19 cellular contexts compared by ENCODE assay signal in the genomic region with DNA sequence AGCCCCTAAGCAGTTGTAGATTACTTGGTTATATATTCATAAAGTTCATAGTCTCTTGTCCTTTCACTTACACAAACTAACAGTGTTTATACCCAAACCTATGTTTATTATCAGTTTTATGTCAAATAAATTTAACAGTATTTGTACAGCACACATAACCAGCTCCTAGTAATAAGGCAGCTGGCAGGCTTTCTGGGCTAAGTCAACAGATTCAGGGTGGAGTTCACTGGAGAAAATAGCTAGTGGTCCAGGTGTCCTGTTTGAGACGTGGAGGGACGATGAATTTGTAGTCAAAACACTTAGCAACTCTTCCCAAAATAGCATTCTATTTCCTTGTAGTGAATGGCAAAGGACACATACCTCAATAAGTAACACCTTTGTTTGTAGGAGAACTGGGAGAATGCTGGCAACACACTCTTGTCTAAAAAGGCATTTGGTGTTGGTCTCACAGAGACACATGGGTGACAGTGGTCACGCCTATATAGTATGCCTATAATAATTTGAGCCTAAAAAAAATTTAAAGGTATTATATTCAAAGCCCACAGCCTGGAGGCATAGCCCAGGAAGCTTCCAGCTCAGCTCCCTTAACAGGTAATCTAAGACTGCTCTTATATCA.
DNase-seq lines count a peak whose midpoint lies in the region; ATAC-seq and TF ChIP-seq lines count a peak whose summit lies in the region.
"Had no signal": no experiment of that assay in that cellular context is flagged by ENCODE, and none has a peak within 500 bp of the region (broad histone marks: within the 10 kb centered on the region; RNA-seq: fewer than 3 reads in every experiment).

No MANE protein-coding gene starts in this region.

- H3K4me3 ChIP-seq in esophagus squamous epithelium (no peak overlapping the region), stomach smooth muscle (ENCODE audit: low read length in 2 of 2) (no peak overlapping the region)
- H3K4me3 ChIP-seq: A549, tibial nerve had no signal

- H3K27me3 Mint-ChIP-seq in natural killer cell (ENCODE audit: low read depth in 2 of 2), result no peaks in the 10 kb centered on the region
- H3K27me3 Mint-ChIP-seq in stimulated activated naive CD8-positive, alpha-beta T cell treated with anti-CD3 and anti-CD28 coated beads, Interleukin-15, amount 100 ng/mL, for 72 hours, result no peaks in the 10 kb centered on the region
- H3K27me3 Mint-ChIP-seq: activated naive CD8-positive, alpha-beta T cell treated with anti-CD3 and anti-CD28 coated beads for 36 hours had no signal

- H3K27ac ChIP-seq in esophagus squamous epithelium (peak overlapping the region in 3 of 4 donors; percentile 24 to 63 (median 36)), stomach smooth muscle (ENCODE audit: low read length) (peak overlapping the region; percentile 13)
- H3K27ac ChIP-seq: A549 had no signal

- H3K9ac ChIP-seq in stomach smooth muscle (ENCODE audit: low read length in 2 of 2), result no peak overlapping the region

- H3K4me3 Mint-ChIP-seq in natural killer cell, result no peak overlapping the region
- no peak overlapping the region for H3K4me3 Mint-ChIP-seq in stimulated activated naive CD8-positive, alpha-beta T cell treated with anti-CD3 and anti-CD28 coated beads, Interleukin-15, amount 100 ng/mL, for 72 hours
- H3K4me3 Mint-ChIP-seq: activated naive CD8-positive, alpha-beta T cell treated with anti-CD3 and anti-CD28 coated beads for 36 hours; endodermal cell had no signal

- H3K9me3 Mint-ChIP-seq in natural killer cell, result no peaks in the 10 kb centered on the region
- H3K9me3 Mint-ChIP-seq in stimulated activated naive CD8-positive, alpha-beta T cell treated with anti-CD3 and anti-CD28 coated beads, Interleukin-15, amount 100 ng/mL, for 72 hours, result peaks cover 0 to 5% of the 10 kb centered on the region in 2 donors
- H3K9me3 Mint-ChIP-seq: endodermal cell had no signal

- ATAC-seq in natural killer cell (no peak), GM18511 (IDR thresholded peaks at IDR 0.05; ENCODE audit: unreplicated experiment) (no peak)
- no peak for ATAC-seq in stimulated activated naive CD8-positive, alpha-beta T cell treated with anti-CD3 and anti-CD28 coated beads, Interleukin-15, amount 100 ng/mL, for 72 hours
- ATAC-seq: A549 had no signal

- peaks cover 42 to 48% of the 10 kb centered on the region in 2 donors for H3K4me1 Mint-ChIP-seq in natural killer cell
- H3K4me1 Mint-ChIP-seq in stimulated activated naive CD8-positive, alpha-beta T cell treated with anti-CD3 and anti-CD28 coated beads, Interleukin-15, amount 100 ng/mL, for 72 hours, result peaks cover 55% of the 10 kb centered on the region
- H3K4me1 Mint-ChIP-seq: endodermal cell had no signal

- intact Hi-C loops in esophagus squamous epithelium (cut with DNase I), result no loop called here
- intact Hi-C loops in natural killer cell (cut with micrococcal nuclease), result no loop called here

- TF ChIP-seq POLR2A in esophagus squamous epithelium (IDR thresholded peaks at IDR 0.05), result no peak

- no peak for TF ChIP-seq CTCF in esophagus squamous epithelium (IDR thresholded peaks at IDR 0.05)
- TF ChIP-seq CTCF in natural killer cell (IDR thresholded peaks at IDR 0.05), result no peak

- H3K4me1 ChIP-seq in esophagus squamous epithelium, result peaks cover 0 to 36% (median 0%) of the 10 kb centered on the region in 3 donors
- H3K4me1 ChIP-seq in stomach smooth muscle (ENCODE audit: control insufficient read depth, insufficient read depth, low read length), result peaks cover 3% of the 10 kb centered on the region
- H3K4me1 ChIP-seq: A549 had no signal

- no peaks in the 10 kb centered on the region for H3K27me3 ChIP-seq in esophagus squamous epithelium
- no peaks in the 10 kb centered on the region for H3K27me3 ChIP-seq in stomach smooth muscle (ENCODE audit: control insufficient read depth in 1 of 2, insufficient read depth in 2 of 2, low read length in 2 of 2)
- H3K27me3 ChIP-seq: tibial nerve had no signal

- DNase-seq in NCI-H510A treated with DMSO at 0.1 percent for 48 hours (lab: John Stamatoyannopoulos, UW) (peak; percentile 17), NCI-H510A (lab: John Stamatoyannopoulos, UW) (no peak), NCI-H2029 treated with DMSO at 0.1 percent for 48 hours (lab: John Stamatoyannopoulos, UW) (peak; percentile 84), esophagus squamous epithelium (lab: John Stamatoyannopoulos, UW) (no peak), natural killer cell (no peak)
- DNase-seq in stimulated activated naive CD8-positive, alpha-beta T cell treated with anti-CD3 and anti-CD28 coated beads, Interleukin-15, amount 100 ng/mL, for 72 hours, result no peak
- DNase-seq: activated CD4-positive, CD25-positive, alpha-beta regulatory T cell treated with anti-CD3 and anti-CD28 coated beads, Interleukin-2, amount 50 U/mL, for 72 hours; activated naive CD8-positive, alpha-beta T cell treated with anti-CD3 and anti-CD28 coated beads for 36 hours; activated T-cell treated with anti-CD3 and anti-CD28 coated beads for 4 hours; central memory CD4-positive, alpha-beta T cell; endodermal cell; GDM1; NCI-H2227 treated with DMSO at 0.1 percent for 48 hours; posterior cingulate gyrus; T-helper 1 cell had no signal

- 42 to 50% methylated on average over 3 of the region's 3 CpGs for WGBS in esophagus squamous epithelium, 2 donors

- H3K36me3 ChIP-seq in esophagus squamous epithelium (peaks cover 0 to 6% (median 0%) of the 10 kb centered on the region in 3 donors), stomach smooth muscle (ENCODE audit: control insufficient read depth in 2 of 2, insufficient read depth in 2 of 2, low read length in 2 of 2) (peaks cover 5 to 6% of the 10 kb centered on the region in 2 donors)
- H3K36me3 ChIP-seq: tibial nerve had no signal

- H3K27ac Mint-ChIP-seq in natural killer cell, result no peak overlapping the region
- H3K27ac Mint-ChIP-seq in stimulated activated naive CD8-positive, alpha-beta T cell treated with anti-CD3 and anti-CD28 coated beads, Interleukin-15, amount 100 ng/mL, for 72 hours, result no peak overlapping the region
- H3K27ac Mint-ChIP-seq: activated naive CD8-positive, alpha-beta T cell treated with anti-CD3 and anti-CD28 coated beads for 36 hours; endodermal cell had no signal

- peaks cover 18% of the 10 kb centered on the region for H3K36me3 Mint-ChIP-seq in natural killer cell

- H3K9me3 ChIP-seq in esophagus squamous epithelium (no peaks in the 10 kb centered on the region), stomach smooth muscle (ENCODE audit: control insufficient read depth in 2 of 2, low read length in 2 of 2) (no peaks in the 10 kb centered on the region)
- H3K9me3 ChIP-seq: A549, tibial nerve had no signal

Comparison
In these comparisons a context has a peak if more than half of its experiments do, and no peak if none do; other contexts are left out.
1. DNase-seq: peak in NCI-H510A treated with DMSO at 0.1 percent for 48 hours (single experiment) and NCI-H2029 treated with DMSO at 0.1 percent for 48 hours (single experiment); none in NCI-H510A (single experiment), esophagus squamous epithelium (single experiment), natural killer cell (single experiment) and stimulated activated naive CD8-positive, alpha-beta T cell treated with anti-CD3 and anti-CD28 coated beads, Interleukin-15, amount 100 ng/mL, for 72 hours (0 of 2).